Comparison of ENCODE assay signal across 17 cellular contexts in the genomic region with DNA sequence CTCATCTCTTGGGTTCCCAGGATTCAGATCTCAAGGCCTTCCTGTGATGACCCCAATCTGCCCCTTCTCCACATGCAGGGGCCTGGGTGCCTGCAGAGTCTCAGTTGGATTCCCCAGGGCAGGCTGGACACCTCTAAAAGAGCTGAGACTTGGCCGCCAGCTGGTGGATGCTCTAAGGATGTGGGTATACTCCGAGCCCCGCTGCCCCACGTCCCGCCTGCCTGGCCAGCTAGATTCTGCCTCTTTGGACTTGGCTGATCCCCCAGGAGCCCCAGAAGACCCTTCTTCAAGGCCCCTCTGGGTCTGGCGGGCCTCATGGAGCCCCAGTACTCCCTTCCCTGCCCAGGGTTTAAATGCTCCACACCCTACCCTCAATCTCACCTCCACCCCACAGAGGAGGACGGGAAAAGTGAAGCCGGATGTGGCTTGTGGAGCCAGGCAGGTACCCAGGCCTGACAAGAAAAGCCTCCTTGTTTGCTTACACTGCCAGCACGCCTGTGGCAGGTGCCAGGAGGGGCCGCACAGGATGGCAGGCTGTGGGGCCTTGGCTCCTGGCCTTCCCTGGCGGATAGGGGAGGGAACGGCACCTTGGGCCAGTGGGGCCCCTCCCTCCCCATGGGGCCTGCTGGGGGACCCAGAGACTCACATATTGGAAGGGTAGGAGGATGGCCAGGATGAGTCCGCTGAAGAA. TPM values are rescaled to one million over a fixed set of nuclear protein-coding genes. Genes with fewer than 3 reads are reported as not detected.
DNase-seq lines count a peak whose midpoint lies in the region; ATAC-seq and TF ChIP-seq lines count a peak whose summit lies in the region.
"Had no signal": no experiment of that assay in that cellular context is flagged by ENCODE, and none has a peak within 500 bp of the region (broad histone marks: within the 10 kb centered on the region; RNA-seq: fewer than 3 reads in every experiment).

No MANE protein-coding gene starts in this region.

- H3K27me3 ChIP-seq in PC-3 (ENCODE audit: low read length): no peaks in the 10 kb centered on the region

- H3K9me2 ChIP-seq in PC-3 (replicated peaks; ENCODE audit: low read length): no peaks in the 10 kb centered on the region

- no peak overlapping the region for H3K9ac ChIP-seq in PC-3 (ENCODE audit: low read length)

- no peaks in the 10 kb centered on the region for H3F3A ChIP-seq in PC-3 (ENCODE audit: low read length, unreplicated experiment)

- H3K27me3 Mint-ChIP-seq in activated T-cell treated with anti-CD3 and anti-CD28 coated beads, Interleukin-2, amount 50 U/mL, for 4 hours (ENCODE audit: low read depth): peaks cover 19% of the 10 kb centered on the region

- no peak overlapping the region for H3K4me3 Mint-ChIP-seq in activated T-cell treated with anti-CD3 and anti-CD28 coated beads, Interleukin-2, amount 50 U/mL, for 4 hours
- H3K4me3 Mint-ChIP-seq: dendritic cell treated with granulocyte-macrophage colony-stimulating factor and Interleukin-4, amounts not matched to agents 40 ng/mL and 50 ng/mL, for 4 days; nephron had no signal

- BruUV-seq in PC-3 (replicated peaks; lab: Mats Ljungman, UMichigan): no TSS peak

- CTCF ChIA-PET in PC-3 (lab: Charles Lee): no interaction called here

- no peaks in the 10 kb centered on the region for H4K20me1 ChIP-seq in PC-3 (ENCODE audit: low read length)

- H3K9me3 Mint-ChIP-seq in activated T-cell treated with anti-CD3 and anti-CD28 coated beads, Interleukin-2, amount 50 U/mL, for 4 hours: no peaks in the 10 kb centered on the region
- H3K9me3 Mint-ChIP-seq: dendritic cell treated with granulocyte-macrophage colony-stimulating factor and Interleukin-4, amounts not matched to agents 40 ng/mL and 50 ng/mL, for 4 days; nephron had no signal

- no peak overlapping the region for H3K4me2 ChIP-seq in PC-3 (ENCODE audit: low read length)

- peak overlapping the region; percentile 0; the same call in 1 of the 2 replicates for H3K27ac ChIP-seq in C4-2B
- peak overlapping the region; percentile 8; the same call in 1 of the 2 replicates for H3K27ac ChIP-seq in PC-3 (ENCODE audit: low read length)
- H3K27ac ChIP-seq: SJCRH30 had no signal

- ATAC-seq in PC-3 (0 out of 2 replicates have a peak, but pooled peaks have one; percentile 14), left colon (peak; percentile 63), HG03095 (IDR thresholded peaks at IDR 0.05; ENCODE audit: unreplicated experiment) (no peak)
- ATAC-seq in activated T-cell treated with anti-CD3 and anti-CD28 coated beads, Interleukin-2, amount 50 U/mL, for 4 hours: no peak
- ATAC-seq: HCT116 had no signal

- H3K4me1 Mint-ChIP-seq in activated T-cell treated with anti-CD3 and anti-CD28 coated beads, Interleukin-2, amount 50 U/mL, for 4 hours (ENCODE audit: low read depth): no peaks in the 10 kb centered on the region

- H3K4me1 ChIP-seq in PC-3 (ENCODE audit: insufficient read depth, low read length): peaks cover 16% of the 10 kb centered on the region
- H3K4me1 ChIP-seq: SJCRH30 had no signal

- no peaks in the 10 kb centered on the region for H3K9me3 ChIP-seq in PC-3 (ENCODE audit: low read length)
- H3K9me3 ChIP-seq: SJCRH30 had no signal

- TF ChIP-seq CTCF in C4-2B (conservative IDR thresholded peaks at IDR 0.05) (no peak), PC-3 (conservative IDR thresholded peaks at IDR 0.05; ENCODE audit: low read depth, low read length) (no peak)

- H3K36me3 ChIP-seq in PC-3 (ENCODE audit: low read depth, low read length): no peaks in the 10 kb centered on the region
- H3K36me3 ChIP-seq: SJCRH30 had no signal

- DNase-seq in Jurkat, Clone E6-1 (ENCODE audit: low read depth, low spot score): peak; percentile 74
- DNase-seq in PC-3 (peak; percentile 29), left colon (peak; percentile 28 to 40), D341Med (ENCODE audit: low spot score) (no peak)
- no peak for DNase-seq in activated T-cell treated with anti-CD3 and anti-CD28 coated beads, Interleukin-2, amount 50 U/mL, for 4 hours
- DNase-seq in stimulated activated CD4-positive, alpha-beta T cell treated with anti-CD3 and anti-CD28 coated beads, Interleukin-2, amount 100 ng/mL, for 48 hours: no peak
- DNase-seq: activated CD4-positive, alpha-beta T cell treated with anti-CD3 and anti-CD28 coated beads for 1 hour; activated naive CD4-positive, alpha-beta T cell treated with Interleukin-2 at 50 U/mL for 16 hours; glutamatergic neuron; SJCRH30; stimulated activated CD4-positive, alpha-beta T cell treated with anti-CD3 and anti-CD28 coated beads, Interleukin-15, amount 100 ng/mL, for 24 hours had no signal

- H2AFZ ChIP-seq in PC-3 (ENCODE audit: low read length): no peak overlapping the region

- H3K79me2 ChIP-seq in PC-3 (ENCODE audit: low read length): no peaks in the 10 kb centered on the region

- POLR2A ChIA-PET in PC-3 (lab: Charles Lee; ENCODE audit: unreplicated experiment): no interaction called here

- H3K4me3 ChIP-seq in Jurkat, Clone E6-1 (ENCODE audit: low read length): no peak overlapping the region
- H3K4me3 ChIP-seq in PC-3 (ENCODE audit: low read length): no peak overlapping the region
- H3K4me3 ChIP-seq: SJCRH30 had no signal

- intact Hi-C loops in PC-3 (cut with micrococcal nuclease): no loop called here
- intact Hi-C loops in left colon (cut with DNase I, micrococcal nuclease): no loop called here

- H3K36me3 Mint-ChIP-seq in activated T-cell treated with anti-CD3 and anti-CD28 coated beads, Interleukin-2, amount 50 U/mL, for 4 hours (ENCODE audit: insufficient read depth): no peaks in the 10 kb centered on the region

RNA-seq across cellular contexts. Expression of a gene that starts 15.1 kb away (rescaled TPM):
- 0.25 TPM for polyA plus RNA-seq in Jurkat, Clone E6-1 (2012; ENCODE audit: insufficient read depth, insufficient read length)
- 0.18 TPM in 1 of 2 replicates, not detected in the other for total RNA-seq in PC-3 (2014; rRNA removed)
- 1 to 10 TPM; 1.2 to 2.3 TPM for total RNA-seq in left colon
- total RNA-seq in activated T-cell treated with anti-CD3 and anti-CD28 coated beads, Interleukin-2, amount 50 U/mL, for 4 hours: under 1 TPM in 2 of 3 donors, not detected in 1; 0.16 to 0.54 TPM
- total RNA-seq: lung microvascular endothelial cell had no signal

RNA-seq across cellular contexts. Expression of a gene that starts 45.7 kb away (rescaled TPM):
- 6.0 TPM for polyA plus RNA-seq in Jurkat, Clone E6-1 (2012; ENCODE audit: insufficient read depth, insufficient read length)
- total RNA-seq in PC-3 (2014; rRNA removed) (4.5 and 5.4 TPM in 2 replicates), left colon (1 to 10 TPM; 2.7 to 4.7 TPM)
- total RNA-seq in activated T-cell treated with anti-CD3 and anti-CD28 coated beads, Interleukin-2, amount 50 U/mL, for 4 hours: 1 to 10 TPM; 4.2 to 6.0 (median 4.3) TPM

Comparison
In these comparisons a context has a peak if more than half of its experiments do, and no peak if none do; other contexts are left out.
1. DNase-seq: peak in Jurkat, Clone E6-1 (single experiment), PC-3 (single experiment) and left colon (2 of 2); none in activated T-cell treated with anti-CD3 and anti-CD28 coated beads, Interleukin-2, amount 50 U/mL, for 4 hours (single experiment), D341Med (single experiment) and stimulated activated CD4-positive, alpha-beta T cell treated with anti-CD3 and anti-CD28 coated beads, Interleukin-2, amount 100 ng/mL, for 48 hours (0 of 2).
2. ATAC-seq: peak in PC-3 (single experiment) and left colon (single experiment); none in activated T-cell treated with anti-CD3 and anti-CD28 coated beads, Interleukin-2, amount 50 U/mL, for 4 hours (0 of 2) and HG03095 (single experiment).